Comparison of ENCODE assay signal across 17 cellular contexts in genomic region chr10:48448796-48449195, GRCh38.
A peak's percentile ranks its signal among the peaks of the same experiment; 100 is the strongest.
DNase-seq lines count a peak whose midpoint lies in the region; ATAC-seq and TF ChIP-seq lines count a peak whose summit lies in the region.
"Had no signal": no experiment of that assay in that cellular context is flagged by ENCODE, and none has a peak within 500 bp of the region (broad histone marks: within the 10 kb centered on the region; RNA-seq: fewer than 3 reads in every experiment).

No MANE protein-coding gene starts in this region.

- BruUV-seq in PC-3 (replicated peaks; lab: Mats Ljungman, UMichigan), result no TSS peak

- no peaks in the 10 kb centered on the region for H4K20me1 ChIP-seq in PC-3 (ENCODE audit: low read length)
- H4K20me1 ChIP-seq in MM.1S (ENCODE audit: insufficient read depth, low read length), result no peaks in the 10 kb centered on the region

- no peak overlapping the region for H4K5ac ChIP-seq in mesendoderm (ENCODE audit: low read length)

- H3K4me2 ChIP-seq in PC-3 (ENCODE audit: low read length) (no peak overlapping the region), mesendoderm (ENCODE audit: low read length) (no peak overlapping the region), MM.1S (ENCODE audit: low read depth, low read length) (no peak overlapping the region)

- no peak overlapping the region for H2BK120ac ChIP-seq in mesendoderm (ENCODE audit: low read depth, low read length)

- H3K4me1 ChIP-seq in PC-3 (ENCODE audit: insufficient read depth, low read length), result peaks cover 5% of the 10 kb centered on the region; the same call in 1 of the 2 replicates
- peaks cover 6% of the 10 kb centered on the region for H3K4me1 ChIP-seq in mesendoderm (ENCODE audit: control insufficient read depth, low read depth, low read length)
- no peaks in the 10 kb centered on the region for H3K4me1 ChIP-seq in MM.1S (ENCODE audit: low read length)
- H3K4me1 ChIP-seq: tibial artery had no signal

- TF ChIP-seq CTCF in PC-3 (conservative IDR thresholded peaks at IDR 0.05; ENCODE audit: low read depth, low read length) (no peak), MM.1S (IDR thresholded peaks at IDR 0.05; ENCODE audit: low read length) (no peak)

- H3K4ac ChIP-seq in mesendoderm (ENCODE audit: low read depth, low read length), result no peak overlapping the region

- no CpG with 5 or more reads among the region's 4 CpGs for WGBS in mesendoderm (ENCODE audit: extremely low coverage, insufficient coverage, low lambda C conversion rate)

- no peak overlapping the region for H4K8ac ChIP-seq in mesendoderm (ENCODE audit: low read depth, low read length)

- H3K79me1 ChIP-seq in mesendoderm (ENCODE audit: low read length), result no peaks in the 10 kb centered on the region

- no peaks in the 10 kb centered on the region for H3F3A ChIP-seq in PC-3 (ENCODE audit: low read length, unreplicated experiment)
- H3F3A ChIP-seq in MM.1S (ENCODE audit: insufficient read depth, low read length), result no peaks in the 10 kb centered on the region

- H2BK5ac ChIP-seq in mesendoderm (ENCODE audit: low read length), result no peak overlapping the region

- no peak overlapping the region for H2BK15ac ChIP-seq in mesendoderm (replicated peaks; ENCODE audit: low read depth)

- peak; percentile 72 for ATAC-seq in PC-3
- no peak for ATAC-seq in HG03045 (IDR thresholded peaks at IDR 0.05; ENCODE audit: unreplicated experiment)

- H3K4me3 ChIP-seq in PC-3 (ENCODE audit: low read length) (no peak overlapping the region), mesendoderm (ENCODE audit: low read length) (no peak overlapping the region), MM.1S (ENCODE audit: low read length) (no peak overlapping the region)
- H3K4me3 ChIP-seq: left ventricle myocardium inferior, tibial artery had no signal

- POLR2A ChIA-PET in PC-3 (lab: Charles Lee; ENCODE audit: unreplicated experiment), result no interaction called here

- H3K9me3 ChIP-seq in PC-3 (ENCODE audit: low read length) (no peaks in the 10 kb centered on the region), MM.1S (replicated peaks; ENCODE audit: insufficient read depth, low read length) (no peaks in the 10 kb centered on the region)
- H3K9me3 ChIP-seq: left ventricle myocardium inferior, tibial artery had no signal

- H3K18ac ChIP-seq in mesendoderm (ENCODE audit: low read length), result no peak overlapping the region

- H3K27ac ChIP-seq in PC-3 (ENCODE audit: low read length) (no peak overlapping the region), mesendoderm (ENCODE audit: low read depth, low read length) (no peak overlapping the region), MM.1S (ENCODE audit: low read length) (no peak overlapping the region)
- H3K27ac ChIP-seq: left ventricle myocardium inferior, tibial artery had no signal

- no peaks in the 10 kb centered on the region for H3K79me2 ChIP-seq in PC-3 (ENCODE audit: low read length)
- no peaks in the 10 kb centered on the region for H3K79me2 ChIP-seq in mesendoderm (ENCODE audit: control insufficient read depth, insufficient read depth, low read length)
- H3K79me2 ChIP-seq in MM.1S (ENCODE audit: low read length), result no peaks in the 10 kb centered on the region

- H2AFZ ChIP-seq in PC-3 (ENCODE audit: low read length) (no peak overlapping the region), MM.1S (ENCODE audit: low read length) (no peak overlapping the region)

- H3K9ac ChIP-seq in PC-3 (ENCODE audit: low read length) (no peak overlapping the region), mesendoderm (ENCODE audit: low read length) (no peak overlapping the region), MM.1S (ENCODE audit: low read length) (no peak overlapping the region)

- H3K9me2 ChIP-seq in PC-3 (replicated peaks; ENCODE audit: low read length) (no peaks in the 10 kb centered on the region), MM.1S (replicated peaks; ENCODE audit: insufficient read depth, low read length) (no peaks in the 10 kb centered on the region)

- intact Hi-C loops in PC-3 (cut with micrococcal nuclease), result no loop called here

- H3K36me3 ChIP-seq in PC-3 (ENCODE audit: low read depth, low read length) (no peaks in the 10 kb centered on the region), mesendoderm (ENCODE audit: control insufficient read depth, insufficient read depth, low read length) (no peaks in the 10 kb centered on the region), MM.1S (replicated peaks; ENCODE audit: insufficient read depth, low read length) (no peaks in the 10 kb centered on the region)
- H3K36me3 ChIP-seq: left ventricle myocardium inferior had no signal

- no peak overlapping the region for H3K23ac ChIP-seq in mesendoderm (ENCODE audit: low read length)

- DNase-seq in GM03348 (ENCODE audit: low spot score) (peak; percentile 80), PC-3 (peak; percentile 63), ecto neural progenitor cell (ENCODE audit: low spot score) (peak; percentile 23), mesendoderm (peak; percentile 23), MM.1S (no peak), cerebellar cortex (ENCODE audit: low spot score) (no peak)
- DNase-seq in stimulated activated naive CD4-positive, alpha-beta T cell (lab: John Stamatoyannopoulos, UW), result no peak
- DNase-seq: C1 segment of cervical spinal cord; central memory CD4-positive, alpha-beta T cell; hypothalamus; left ventricle myocardium inferior; NCI-H1048; NK-92 treated with Interleukin-12 subunit alpha and Interleukin-12 subunit beta, amount 100 ng/mL, for 24 hours; stimulated activated CD4-positive, alpha-beta T cell treated with anti-CD3 and anti-CD28 coated beads, Interleukin-2, amount 100 ng/mL, for 24 hours; stimulated activated CD8-positive, alpha-beta memory T cell treated with anti-CD3 and anti-CD28 coated beads, Interleukin-4, amount 100 ng/mL, for 48 hours had no signal

- H3K56ac ChIP-seq in mesendoderm (ENCODE audit: low read length), result no peak overlapping the region

- no peak overlapping the region for H2AK5ac ChIP-seq in mesendoderm (ENCODE audit: low read length)

- H3K27me3 ChIP-seq in PC-3 (ENCODE audit: low read length) (no peaks in the 10 kb centered on the region), mesendoderm (ENCODE audit: insufficient read depth, low read length, poor library complexity) (no peaks in the 10 kb centered on the region), MM.1S (replicated peaks; ENCODE audit: insufficient read depth, low read length) (no peaks in the 10 kb centered on the region)
- H3K27me3 ChIP-seq: tibial artery had no signal

- CTCF ChIA-PET in PC-3 (lab: Charles Lee), result no interaction called here

Comparison
In these comparisons a context has a peak if more than half of its experiments do, and no peak if none do; other contexts are left out.
1. DNase-seq: peak in GM03348 (single experiment), PC-3 (single experiment), ecto neural progenitor cell (single experiment) and mesendoderm (single experiment); none in MM.1S (single experiment), stimulated activated naive CD4-positive, alpha-beta T cell (0 of 6) and cerebellar cortex (single experiment).